In genomic region chr10:7189909-7190308, GRCh38 we compare ENCODE assay signal across 20 cellular contexts.
"Had no signal": no experiment of that assay in that cellular context is flagged by ENCODE, and none has a peak within 500 bp of the region (broad histone marks: within the 10 kb centered on the region; RNA-seq: fewer than 3 reads in every experiment).

No MANE protein-coding gene starts in this region.

- H3K27ac Mint-ChIP-seq: effector memory CD8-positive, alpha-beta T cell; nephron progenitor cell had no signal

- H3K4me1 ChIP-seq: lower lobe of right lung, prostate gland, right atrium auricular region, testis, tibial artery, upper lobe of left lung had no signal

- H3K9me3 ChIP-seq: lower lobe of right lung, prostate gland, testis, tibial artery had no signal

- H3K27me3 Mint-ChIP-seq: effector memory CD8-positive, alpha-beta T cell had no signal

- DNase-seq: cortex of kidney; effector memory CD8-positive, alpha-beta T cell; hypothalamus; left ventricle myocardium superior; lower lobe of right lung; nephron progenitor cell; nucleus accumbens; stimulated activated CD4-positive, alpha-beta T cell treated with anti-CD3 and anti-CD28 coated beads, Interleukin-12 subunit alpha, Interleukin-12 subunit beta, amount 100 ng/mL, for 4 hours; stimulated activated CD4-positive, alpha-beta T cell treated with anti-CD3 and anti-CD28 coated beads, Interleukin-1b, Interleukin-23, amount 100 ng/mL, for 48 hours; stimulated activated CD4-positive, alpha-beta T cell treated with anti-CD3 and anti-CD28 coated beads, Interleukin-4, amount 100 ng/mL, for 1 hour; stimulated activated CD8-positive, alpha-beta memory T cell treated with anti-CD3 and anti-CD28 coated beads, Interleukin-4, amount 100 ng/mL, for 48 hours; stimulated activated naive CD8-positive, alpha-beta T cell treated with anti-CD3 and anti-CD28 coated beads, Interleukin-15, Interleukin-2, amounts not matched to agents 100 U/mL and 50 U/mL, for 24 hours; substantia nigra; testis; tibial artery; upper lobe of left lung had no signal

- H3K4me3 Mint-ChIP-seq: effector memory CD8-positive, alpha-beta T cell; nephron progenitor cell had no signal

- ATAC-seq: effector memory CD8-positive, alpha-beta T cell; left ventricle myocardium superior; lower lobe of right lung; sciatic nerve; stimulated activated naive CD8-positive, alpha-beta T cell treated with anti-CD3 and anti-CD28 coated beads, Interleukin-15, Interleukin-2, amounts not matched to agents 100 U/mL and 50 U/mL, for 24 hours had no signal

- H3K27me3 ChIP-seq: right atrium auricular region, testis, tibial artery, upper lobe of left lung had no signal

- H3K27ac ChIP-seq: lower lobe of right lung, prostate gland, right atrium auricular region, testis, tibial artery, upper lobe of left lung had no signal

- H3K9me3 Mint-ChIP-seq: effector memory CD8-positive, alpha-beta T cell had no signal

- H3K36me3 ChIP-seq: lower lobe of right lung, prostate gland, right atrium auricular region, upper lobe of left lung had no signal

- H3K4me3 ChIP-seq: lower lobe of right lung, prostate gland, right atrium auricular region, smooth muscle cell, testis, tibial artery, upper lobe of left lung had no signal
